ENCODE assay signal across 13 cellular contexts in the genomic region with DNA sequence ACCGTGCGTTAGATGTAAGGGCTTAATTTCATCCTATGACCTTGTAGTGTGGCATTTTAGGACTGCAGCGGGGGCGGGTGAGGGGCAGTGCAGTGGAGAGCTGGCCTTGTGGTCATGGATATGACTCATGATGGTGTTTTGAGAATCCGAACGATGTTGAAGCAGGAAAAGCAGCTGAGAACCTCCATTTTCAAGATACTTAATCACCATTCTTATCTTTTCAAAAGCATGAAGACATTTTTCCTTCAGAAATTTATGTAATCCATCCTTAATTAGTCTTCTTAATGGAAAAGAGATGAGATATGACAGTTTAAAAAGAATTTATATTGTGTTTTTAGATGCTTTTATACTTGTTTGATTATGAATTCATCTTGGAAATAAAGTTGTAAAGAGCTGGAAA. TPM values are rescaled to one million over a fixed set of nuclear protein-coding genes. Genes with fewer than 3 reads are reported as not detected.
A peak's percentile ranks its signal among the peaks of the same experiment; 100 is the strongest.
DNase-seq lines count a peak whose midpoint lies in the region; ATAC-seq, FAIRE-seq and TF ChIP-seq lines count a peak whose summit lies in the region.
"Had no signal": no experiment of that assay in that cellular context is flagged by ENCODE, and none has a peak within 500 bp of the region (broad histone marks: within the 10 kb centered on the region; RNA-seq: fewer than 3 reads in every experiment).

No MANE protein-coding gene starts in this region.

- no peak overlapping the region for H3K4me3 Mint-ChIP-seq in CD4-positive, alpha-beta memory T cell

- H3K27me3 ChIP-seq in SJCRH30 = no peaks in the 10 kb centered on the region
- H3K27me3 ChIP-seq in psoas muscle (ENCODE audit: insufficient read depth in 3 of 3, low read length in 2 of 3) = no peaks in the 10 kb centered on the region
- H3K27me3 ChIP-seq in CD4-positive, alpha-beta memory T cell (ENCODE audit: insufficient read depth, low read length) = no peaks in the 10 kb centered on the region
- H3K27me3 ChIP-seq: cardiac muscle cell had no signal

- no peaks in the 10 kb centered on the region for H3K27me3 Mint-ChIP-seq in CD4-positive, alpha-beta memory T cell

- intact Hi-C loops in psoas muscle (cut with DNase I) = no loop called here
- intact Hi-C loops in CD4-positive, alpha-beta memory T cell (cut with micrococcal nuclease) = no loop called here

- peaks cover 30 to 41% (median 33%) of the 10 kb centered on the region in 4 donors for H3K4me1 Mint-ChIP-seq in CD4-positive, alpha-beta memory T cell

- WGBS in psoas muscle, 3 donors = 32 to 44% (median 34%) methylated on average over 6 of the region's 6 CpGs

- peaks cover 37% of the 10 kb centered on the region for H3K36me3 ChIP-seq in SJCRH30
- peaks cover 11 to 58% of the 10 kb centered on the region in 2 donors for H3K36me3 ChIP-seq in psoas muscle (ENCODE audit: insufficient read depth in 1 of 2, low read depth in 1 of 2)
- H3K36me3 ChIP-seq in CD4-positive, alpha-beta memory T cell (ENCODE audit: insufficient read depth, low read length) = peaks cover 39% of the 10 kb centered on the region

- CTCF ChIA-PET in CD4-positive, alpha-beta memory T cell (lab: Charles Lee; ENCODE audit: partially characterized antibody) = interaction anchor here (1.0 kb wide), 1 partner anchor 110 kb away, joined by 3 read pairs; no protein-coding TSS in a partner anchor

- H3K9me3 ChIP-seq in SJCRH30 (replicated peaks) (no peaks in the 10 kb centered on the region), psoas muscle (no peaks in the 10 kb centered on the region)
- H3K9me3 ChIP-seq in CD4-positive, alpha-beta memory T cell (ENCODE audit: control insufficient read depth in 1 of 2, low read length in 2 of 2) = no peaks in the 10 kb centered on the region

- peak; percentile 18 for FAIRE-seq in GM19239 (lab: Jason Lieb, UNC)
- FAIRE-seq: TTC549 had no signal

- ATAC-seq in psoas muscle (peak; percentile 97 to 99 (median 98)), HG03571 (IDR thresholded peaks at IDR 0.05; ENCODE audit: unreplicated experiment) (no peak)
- ATAC-seq: left colon had no signal

- H3K9me3 Mint-ChIP-seq in CD4-positive, alpha-beta memory T cell = no peaks in the 10 kb centered on the region

- no peak for TF ChIP-seq CTCF in psoas muscle (IDR thresholded peaks at IDR 0.05)

- H3K4me1 ChIP-seq in SJCRH30 (peaks cover 7% of the 10 kb centered on the region), psoas muscle (peaks cover 55% of the 10 kb centered on the region)
- peaks cover 19% of the 10 kb centered on the region for H3K4me1 ChIP-seq in CD4-positive, alpha-beta memory T cell (ENCODE audit: insufficient read depth, low read length)

- POLR2A ChIA-PET in CD4-positive, alpha-beta memory T cell (lab: Charles Lee; ENCODE audit: partially characterized antibody) = interaction anchor here (1.4 kb wide), 1 partner anchor 10 kb away, joined by 6 read pairs; a partner anchor contains a TSS

- H3K27ac ChIP-seq in SJCRH30 (peak overlapping the region; percentile 61), epithelial cell of prostate (peak overlapping the region; percentile 16), psoas muscle (peak overlapping the region; percentile 83)
- no peak overlapping the region for H3K27ac ChIP-seq in CD4-positive, alpha-beta memory T cell (ENCODE audit: low read depth, low read length)
- H3K27ac ChIP-seq: cardiac muscle cell had no signal

- DNase-seq in GM19239 (ENCODE audit: insufficient read length, low spot score) (no peak), SJCRH30 (peak; percentile 39 to 42), epithelial cell of prostate (ENCODE audit: low read depth, low spot score) (no peak), psoas muscle (peak; percentile 66 to 83), AML-193 (lab: John Stamatoyannopoulos, UW) (no peak), cerebellar nuclear complex (lab: John Stamatoyannopoulos, UW) (no peak)
- no peak for DNase-seq in CD4-positive, alpha-beta memory T cell
- DNase-seq: left colon; NCI-H2029; stimulated activated CD4-positive, alpha-beta T cell treated with anti-CD3 and anti-CD28 coated beads, Interleukin-2, amount 100 ng/mL, for 48 hours had no signal

- no peak overlapping the region for H3K27ac Mint-ChIP-seq in CD4-positive, alpha-beta memory T cell

- H3K36me3 Mint-ChIP-seq in CD4-positive, alpha-beta memory T cell = peaks cover 31 to 60% of the 10 kb centered on the region in 2 donors

- H3K4me3 ChIP-seq in SJCRH30 (no peak overlapping the region), psoas muscle (no peak overlapping the region)
- no peak overlapping the region for H3K4me3 ChIP-seq in CD4-positive, alpha-beta memory T cell (ENCODE audit: low read length in 2 of 2)
- H3K4me3 ChIP-seq: cardiac muscle cell had no signal

RNA-seq across cellular contexts. Expression of a gene that starts 9.6 kb away (rescaled TPM):
- 195 and 197 TPM in 2 replicates for total RNA-seq in SJCRH30 (2014; rRNA removed; shearing (Covaris generic))
- 100 to 1,000 TPM; 210 to 391 (median 334) TPM for total RNA-seq in psoas muscle
- polyA plus RNA-seq in psoas muscle = 100 to 1,000 TPM; 423 to 676 (median 644) TPM
- 100 to 1,000 TPM; 124 to 135 TPM for total RNA-seq in CD4-positive, alpha-beta memory T cell
- polyA plus RNA-seq in CD4-positive, alpha-beta memory T cell = 100 to 1,000 TPM; 298 to 508 TPM

RNA-seq across cellular contexts. Expression of a gene that starts 9.8 kb away (rescaled TPM):
- total RNA-seq in SJCRH30 (2014; rRNA removed; shearing (Covaris generic)) = 10.8 and 14.6 TPM in 2 replicates
- total RNA-seq in psoas muscle = 10 to 100 TPM in 1 of 4 donors, 1 to 10 TPM in 3; 5.5 to 11.1 (median 6.3) TPM
- polyA plus RNA-seq in psoas muscle = 1 to 10 TPM; 6.9 to 8.5 (median 8.1) TPM
- 10 to 100 TPM; 14.5 to 14.7 TPM for total RNA-seq in CD4-positive, alpha-beta memory T cell
- 1 to 10 TPM; 4.1 to 6.2 TPM for polyA plus RNA-seq in CD4-positive, alpha-beta memory T cell

RNA-seq across cellular contexts. Expression of a gene that starts 20.7 kb away (rescaled TPM):
- total RNA-seq in SJCRH30 (2014; rRNA removed; shearing (Covaris generic)) = 3.6 and 3.9 TPM in 2 replicates
- 10 to 100 TPM; 10.0 to 14.7 (median 13.6) TPM for total RNA-seq in psoas muscle
- polyA plus RNA-seq in psoas muscle = 10 to 100 TPM in 1 of 3 donors, 1 to 10 TPM in 2; 4.6 to 21.5 (median 7.3) TPM
- total RNA-seq in CD4-positive, alpha-beta memory T cell = 10 to 100 TPM; 21.4 to 21.8 TPM
- 10 to 100 TPM in 1 of 2 donors, 1 to 10 TPM in 1; 3.0 to 15.6 TPM for polyA plus RNA-seq in CD4-positive, alpha-beta memory T cell

Comparison
In these comparisons a context has a peak if more than half of its experiments do, and no peak if none do; other contexts are left out.
1. DNase-seq: peak in SJCRH30 (2 of 2) and psoas muscle (2 of 2); none in GM19239 (single experiment), epithelial cell of prostate (single experiment), AML-193 (0 of 2), CD4-positive, alpha-beta memory T cell (0 of 5) and cerebellar nuclear complex (0 of 2).